In the genomic region with DNA sequence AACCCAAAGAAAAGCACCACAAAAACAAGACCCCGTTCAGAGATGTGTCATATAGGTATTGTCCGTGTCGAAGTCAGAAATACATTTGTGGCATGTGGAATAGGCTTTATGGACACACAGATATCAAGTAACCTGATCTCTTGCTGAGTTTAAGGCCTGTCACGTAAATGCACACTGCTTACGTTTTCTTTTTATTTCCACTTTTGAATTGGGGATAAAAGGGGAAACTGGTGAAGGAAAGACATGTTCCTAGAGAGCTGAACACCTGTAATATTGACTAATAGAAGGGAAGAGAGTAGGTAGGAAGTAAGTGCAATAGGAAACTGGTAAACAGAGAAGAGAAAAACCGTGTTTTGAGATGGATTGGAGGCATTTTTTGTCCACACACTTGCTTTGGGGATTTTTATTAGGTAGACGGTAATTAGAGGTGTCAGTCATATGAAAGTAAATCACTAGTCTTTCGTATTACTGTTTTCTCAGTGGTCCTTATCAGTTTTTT, we compare ENCODE assay signal across 17 cellular contexts. TPM values are rescaled to one million over a fixed set of nuclear protein-coding genes. Genes with fewer than 3 reads are reported as not detected.
A peak's percentile ranks its signal among the peaks of the same experiment; 100 is the strongest.
DNase-seq lines count a peak whose midpoint lies in the region; ATAC-seq, FAIRE-seq and TF ChIP-seq lines count a peak whose summit lies in the region.
"Had no signal": no experiment of that assay in that cellular context is flagged by ENCODE, and none has a peak within 500 bp of the region (broad histone marks: within the 10 kb centered on the region; RNA-seq: fewer than 3 reads in every experiment).

No MANE protein-coding gene starts in this region.

- intact Hi-C loops in activated T-helper 2 cell treated with anti-CD3 and anti-CD28 coated beads, Interferon-gamma antibody, Interleukin-2, Interleukin-4, amounts not matched to agents 10 μg/mL and 5 μg/mL and 100 μg/mL, durations not matched to agents 14 hours and 24 hours and 36 hours (cut with micrococcal nuclease) = no loop called here
- intact Hi-C loops in psoas muscle (cut with DNase I) = no loop called here

- H3K4me3 ChIP-seq in psoas muscle = no peak overlapping the region
- H3K4me3 ChIP-seq: mucosa of descending colon, uterus had no signal

- no peaks in the 10 kb centered on the region for H3K9me3 ChIP-seq in psoas muscle
- H3K9me3 ChIP-seq: mucosa of descending colon, uterus had no signal

- peaks cover 82% of the 10 kb centered on the region for H3K4me1 ChIP-seq in psoas muscle

- ATAC-seq in activated CD8-positive, alpha-beta memory T cell treated with anti-CD3 and anti-CD28 coated beads, Interleukin-2, amount 10 ng/mL, durations not matched to agents 7 days and 5 days = no peak
- ATAC-seq in psoas muscle (no peak), HG03159 (IDR thresholded peaks at IDR 0.05; ENCODE audit: unreplicated experiment) (no peak)
- ATAC-seq: left colon, mucosa of descending colon had no signal

- peak; percentile 79 for FAIRE-seq in GM19239 (lab: Jason Lieb, UNC)
- FAIRE-seq: HTR-8/SVneo, small intestine had no signal

- CTCF ChIA-PET in activated CD8-positive, alpha-beta memory T cell treated with anti-CD3 and anti-CD28 coated beads, Interleukin-2, amount 10 ng/mL, durations not matched to agents 7 days and 5 days (lab: Charles Lee) = interaction anchor here (1.0 to 6.1 kb wide), 4 partner anchors 13 to 58 kb away, joined by 3 to 50 read pairs (median 3); partner anchors contain the start of gene TMEM131L

- H3K36me3 Mint-ChIP-seq in activated CD8-positive, alpha-beta memory T cell treated with anti-CD3 and anti-CD28 coated beads, Interleukin-2, amount 10 ng/mL, durations not matched to agents 7 days and 5 days = peaks cover 14% of the 10 kb centered on the region
- H3K36me3 Mint-ChIP-seq in activated T-helper 2 cell treated with anti-CD3 and anti-CD28 coated beads, Interferon-gamma antibody, Interleukin-2, Interleukin-4, amounts not matched to agents 10 μg/mL and 5 μg/mL and 100 μg/mL, durations not matched to agents 14 hours and 24 hours and 36 hours (ENCODE audit: low read depth) = peaks cover 29% of the 10 kb centered on the region

- no peaks in the 10 kb centered on the region for H3K9me3 Mint-ChIP-seq in activated CD8-positive, alpha-beta memory T cell treated with anti-CD3 and anti-CD28 coated beads, Interleukin-2, amount 10 ng/mL, durations not matched to agents 7 days and 5 days (ENCODE audit: low read depth)
- no peaks in the 10 kb centered on the region for H3K9me3 Mint-ChIP-seq in activated T-helper 2 cell treated with anti-CD3 and anti-CD28 coated beads, Interferon-gamma antibody, Interleukin-2, Interleukin-4, amounts not matched to agents 10 μg/mL and 5 μg/mL and 100 μg/mL, durations not matched to agents 14 hours and 24 hours and 36 hours

- H3K27ac Mint-ChIP-seq in activated CD8-positive, alpha-beta memory T cell treated with anti-CD3 and anti-CD28 coated beads, Interleukin-2, amount 10 ng/mL, durations not matched to agents 7 days and 5 days = peak overlapping the region; percentile 59
- H3K27ac Mint-ChIP-seq in activated T-helper 2 cell treated with anti-CD3 and anti-CD28 coated beads, Interferon-gamma antibody, Interleukin-2, Interleukin-4, amounts not matched to agents 10 μg/mL and 5 μg/mL and 100 μg/mL, durations not matched to agents 14 hours and 24 hours and 36 hours = peak overlapping the region; percentile 14

- H3K27ac ChIP-seq in psoas muscle = peak overlapping the region; percentile 87
- H3K27ac ChIP-seq: uterus had no signal

- no peaks in the 10 kb centered on the region for H3K27me3 ChIP-seq in psoas muscle (ENCODE audit: insufficient read depth in 3 of 3, low read length in 2 of 3)
- H3K27me3 ChIP-seq: uterus had no signal

- WGBS in psoas muscle, 3 donors = 51 to 77% (median 59%) methylated on average over 8 of the region's 8 CpGs

- DNase-seq in activated CD8-positive, alpha-beta memory T cell treated with anti-CD3 and anti-CD28 coated beads, Interleukin-2, amount 10 ng/mL, durations not matched to agents 7 days and 5 days = no peak
- DNase-seq in activated CD8-positive, alpha-beta memory T cell treated with anti-CD3 and anti-CD28 coated beads for 24 hours = no peak
- DNase-seq in GM19239 (ENCODE audit: insufficient read length, low spot score) (no peak), psoas muscle (no peak), C1 segment of cervical spinal cord (lab: John Stamatoyannopoulos, UW) (no peak), RPMI8226 (no peak)
- DNase-seq in activated T-helper 2 cell treated with anti-CD3 and anti-CD28 coated beads, Interferon-gamma antibody, Interleukin-2, Interleukin-4, amounts not matched to agents 10 μg/mL and 5 μg/mL and 100 μg/mL, durations not matched to agents 14 hours and 24 hours and 36 hours (ENCODE audit: low spot score) = no peak
- DNase-seq: ACHN, caudate nucleus, foreskin fibroblast, GF-D8, left colon, mucosa of descending colon, small intestine, uterus had no signal

- H3K4me1 Mint-ChIP-seq in activated CD8-positive, alpha-beta memory T cell treated with anti-CD3 and anti-CD28 coated beads, Interleukin-2, amount 10 ng/mL, durations not matched to agents 7 days and 5 days = peaks cover 73% of the 10 kb centered on the region
- peaks cover 71% of the 10 kb centered on the region for H3K4me1 Mint-ChIP-seq in activated T-helper 2 cell treated with anti-CD3 and anti-CD28 coated beads, Interferon-gamma antibody, Interleukin-2, Interleukin-4, amounts not matched to agents 10 μg/mL and 5 μg/mL and 100 μg/mL, durations not matched to agents 14 hours and 24 hours and 36 hours (ENCODE audit: low read depth)

- H3K4me3 Mint-ChIP-seq in activated CD8-positive, alpha-beta memory T cell treated with anti-CD3 and anti-CD28 coated beads, Interleukin-2, amount 10 ng/mL, durations not matched to agents 7 days and 5 days = peak overlapping the region; percentile 47
- H3K4me3 Mint-ChIP-seq in activated T-helper 2 cell treated with anti-CD3 and anti-CD28 coated beads, Interferon-gamma antibody, Interleukin-2, Interleukin-4, amounts not matched to agents 10 μg/mL and 5 μg/mL and 100 μg/mL, durations not matched to agents 14 hours and 24 hours and 36 hours (ENCODE audit: low read depth) = peak overlapping the region; percentile 32

- no peaks in the 10 kb centered on the region for H3K27me3 Mint-ChIP-seq in activated CD8-positive, alpha-beta memory T cell treated with anti-CD3 and anti-CD28 coated beads, Interleukin-2, amount 10 ng/mL, durations not matched to agents 7 days and 5 days
- no peaks in the 10 kb centered on the region for H3K27me3 Mint-ChIP-seq in activated T-helper 2 cell treated with anti-CD3 and anti-CD28 coated beads, Interferon-gamma antibody, Interleukin-2, Interleukin-4, amounts not matched to agents 10 μg/mL and 5 μg/mL and 100 μg/mL, durations not matched to agents 14 hours and 24 hours and 36 hours (ENCODE audit: low read depth)

- H3K36me3 ChIP-seq in psoas muscle (ENCODE audit: insufficient read depth in 1 of 2, low read depth in 1 of 2) = no peaks in the 10 kb centered on the region
- H3K36me3 ChIP-seq: uterus had no signal

- TF ChIP-seq CTCF in psoas muscle (IDR thresholded peaks at IDR 0.05) = no peak

RNA-seq across cellular contexts. Expression of gene TMEM131L, which starts 24.9 kb away (rescaled TPM):
- total RNA-seq in activated CD8-positive, alpha-beta memory T cell treated with anti-CD3 and anti-CD28 coated beads, Interleukin-2, amount 10 ng/mL, durations not matched to agents 7 days and 5 days = 10 to 100 TPM; 29.2 to 34.0 TPM
- 28.1 and 29.7 TPM in 2 replicates for total RNA-seq in activated T-helper 2 cell treated with anti-CD3 and anti-CD28 coated beads, Interferon-gamma antibody, Interleukin-2, Interleukin-4, amounts not matched to agents 10 μg/mL and 5 μg/mL and 100 μg/mL, durations not matched to agents 14 hours and 24 hours and 36 hours
- total RNA-seq in psoas muscle = 10 to 100 TPM in 2 of 4 donors, 1 to 10 TPM in 2; 6.9 to 21.2 (median 11.5) TPM
- 1 to 10 TPM; 2.1 to 6.7 (median 3.3) TPM for polyA plus RNA-seq in psoas muscle
